Comparison of ENCODE assay signal across 24 cellular contexts in the genomic region with DNA sequence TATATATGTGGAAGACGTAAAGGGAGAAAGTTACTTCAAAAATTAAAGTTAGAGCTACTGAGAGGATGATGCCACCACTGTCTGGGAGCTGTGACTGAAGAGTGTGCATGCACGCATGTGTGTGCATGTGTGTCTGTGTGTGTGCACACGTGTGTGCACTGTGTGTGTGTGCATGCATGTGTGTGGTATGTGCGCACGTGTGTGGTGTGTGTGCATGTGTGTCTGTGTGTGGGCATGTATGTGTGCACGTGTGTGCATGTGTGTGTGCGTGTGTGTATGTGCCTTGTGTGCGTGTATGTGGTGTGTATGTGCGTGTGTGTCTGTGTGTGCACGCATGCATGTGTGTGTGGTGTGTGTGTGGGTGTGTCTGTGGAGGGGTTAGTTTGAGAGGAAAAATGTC.
"Had no signal": no experiment of that assay in that cellular context is flagged by ENCODE, and none has a peak within 500 bp of the region (broad histone marks: within the 10 kb centered on the region; RNA-seq: fewer than 3 reads in every experiment).

No MANE protein-coding gene starts in this region.

- H3K27ac ChIP-seq: breast epithelium had no signal

- H3K36me3 Mint-ChIP-seq: activated CD8-positive, alpha-beta memory T cell treated with anti-CD3 and anti-CD28 coated beads, Interleukin-2, amount 10 ng/mL, durations not matched to agents 7 days and 5 days; activated naive CD4-positive, alpha-beta T cell treated with anti-CD3 and anti-CD28 coated beads, Interleukin-2, amount 50 U/mL, for 24 hours had no signal

- H3K27me3 Mint-ChIP-seq: activated B cell treated with CpG ODN at 0.5 μM for 24 hours; activated CD4-positive, alpha-beta T cell treated with anti-CD3 and anti-CD28 coated beads, Interleukin-2, amount 10 ng/mL, durations not matched to agents 24 days and 14 days; activated CD8-positive, alpha-beta memory T cell treated with anti-CD3 and anti-CD28 coated beads, Interleukin-2, amount 10 ng/mL, durations not matched to agents 7 days and 5 days; activated naive CD4-positive, alpha-beta T cell treated with anti-CD3 and anti-CD28 coated beads, Interleukin-2, amount 50 U/mL, for 24 hours; activated T-cell treated with anti-CD3 and anti-CD28 coated beads, Interleukin-2, amount 50 U/mL, for 24 hours had no signal

- H3K4me3 ChIP-seq: breast epithelium, MG63 had no signal

- H3K27me3 ChIP-seq: breast epithelium, MG63 had no signal

- H3K9me3 ChIP-seq: MG63 had no signal

- H3K36me3 ChIP-seq: breast epithelium, MG63 had no signal

- ATAC-seq: activated CD8-positive, alpha-beta memory T cell treated with anti-CD3 and anti-CD28 coated beads, Interleukin-2, amount 10 ng/mL, durations not matched to agents 7 days and 5 days; PC-3 had no signal

- H3K4me3 Mint-ChIP-seq: activated B cell treated with CpG ODN at 0.5 μM for 24 hours; activated CD4-positive, alpha-beta T cell treated with anti-CD3 and anti-CD28 coated beads, Interleukin-2, amount 10 ng/mL, durations not matched to agents 24 days and 14 days; activated CD8-positive, alpha-beta memory T cell treated with anti-CD3 and anti-CD28 coated beads, Interleukin-2, amount 10 ng/mL, durations not matched to agents 7 days and 5 days; activated naive CD4-positive, alpha-beta T cell treated with anti-CD3 and anti-CD28 coated beads, Interleukin-2, amount 50 U/mL, for 24 hours; activated T-cell treated with anti-CD3 and anti-CD28 coated beads, Interleukin-2, amount 50 U/mL, for 24 hours; activated T-helper 1 cell treated with anti-CD3 and anti-CD28 coated beads, Interleukin-12 subunit alpha, Interleukin-12 subunit beta, Interleukin-2, Interleukin-4 antibody, amounts not matched to agents 30 ng/mL and 10 ng/mL and 1 ng/mL, durations not matched to agents 14 hours and 24 hours and 36 hours; T-helper 1 cell treated with Interleukin-12 subunit alpha and Interleukin-12 subunit beta and Interleukin-4 antibody, amounts not matched to agents 30 μg/mL and 1 μg/mL, for 36 hours had no signal

- H3K27ac Mint-ChIP-seq: activated B cell treated with CpG ODN at 0.5 μM for 24 hours; activated CD4-positive, alpha-beta T cell treated with anti-CD3 and anti-CD28 coated beads, Interleukin-2, amount 10 ng/mL, durations not matched to agents 24 days and 14 days; activated CD8-positive, alpha-beta memory T cell treated with anti-CD3 and anti-CD28 coated beads, Interleukin-2, amount 10 ng/mL, durations not matched to agents 7 days and 5 days; activated naive CD4-positive, alpha-beta T cell treated with anti-CD3 and anti-CD28 coated beads, Interleukin-2, amount 50 U/mL, for 24 hours; activated T-cell treated with anti-CD3 and anti-CD28 coated beads, Interleukin-2, amount 50 U/mL, for 24 hours; activated T-helper 1 cell treated with anti-CD3 and anti-CD28 coated beads, Interleukin-12 subunit alpha, Interleukin-12 subunit beta, Interleukin-2, Interleukin-4 antibody, amounts not matched to agents 30 ng/mL and 10 ng/mL and 1 ng/mL, durations not matched to agents 14 hours and 24 hours and 36 hours; T-helper 1 cell treated with Interleukin-12 subunit alpha and Interleukin-12 subunit beta and Interleukin-4 antibody, amounts not matched to agents 30 μg/mL and 1 μg/mL, for 36 hours had no signal

- DNase-seq: activated B cell treated with CpG ODN at 0.5 μM for 24 hours; activated CD4-positive, alpha-beta T cell treated with anti-CD3 and anti-CD28 coated beads for 1 hour; activated CD4-positive, alpha-beta T cell treated with anti-CD3 and anti-CD28 coated beads, Interleukin-2, amount 10 ng/mL, durations not matched to agents 24 days and 14 days; activated CD4-positive, alpha-beta T cell treated with anti-CD3 and anti-CD28 coated beads, Interleukin-2, amount 50 U/mL, for 48 hours; activated CD8-positive, alpha-beta memory T cell treated with anti-CD3 and anti-CD28 coated beads, Interleukin-2, amount 10 ng/mL, durations not matched to agents 7 days and 5 days; activated effector memory CD4-positive, alpha-beta T cell treated with Interleukin-2 at 50 U/mL for 16 hours; activated naive CD4-positive, alpha-beta T cell; activated T-cell treated with anti-CD3 and anti-CD28 coated beads, Interleukin-2, amount 50 U/mL, for 24 hours; aorta; central memory CD4-positive, alpha-beta T cell; KG1; MG63; NCI-H1092 treated with DMSO at 0.1 percent for 48 hours; NCI-H1417 treated with DMSO at 0.1 percent for 48 hours; NCI-H1694; NCI-H2029; NCI-H345; NCI-H510A treated with DMSO at 0.1 percent for 48 hours; PC-3; SHP77 treated with DMSO at 0.1 percent for 48 hours had no signal

- H3K4me1 Mint-ChIP-seq: activated B cell treated with CpG ODN at 0.5 μM for 24 hours; activated CD4-positive, alpha-beta T cell treated with anti-CD3 and anti-CD28 coated beads, Interleukin-2, amount 10 ng/mL, durations not matched to agents 24 days and 14 days; activated CD8-positive, alpha-beta memory T cell treated with anti-CD3 and anti-CD28 coated beads, Interleukin-2, amount 10 ng/mL, durations not matched to agents 7 days and 5 days; activated naive CD4-positive, alpha-beta T cell treated with anti-CD3 and anti-CD28 coated beads, Interleukin-2, amount 50 U/mL, for 24 hours had no signal

- H3K4me1 ChIP-seq: breast epithelium had no signal
